Comparison of ENCODE assay signal across 12 cellular contexts in the genomic region with DNA sequence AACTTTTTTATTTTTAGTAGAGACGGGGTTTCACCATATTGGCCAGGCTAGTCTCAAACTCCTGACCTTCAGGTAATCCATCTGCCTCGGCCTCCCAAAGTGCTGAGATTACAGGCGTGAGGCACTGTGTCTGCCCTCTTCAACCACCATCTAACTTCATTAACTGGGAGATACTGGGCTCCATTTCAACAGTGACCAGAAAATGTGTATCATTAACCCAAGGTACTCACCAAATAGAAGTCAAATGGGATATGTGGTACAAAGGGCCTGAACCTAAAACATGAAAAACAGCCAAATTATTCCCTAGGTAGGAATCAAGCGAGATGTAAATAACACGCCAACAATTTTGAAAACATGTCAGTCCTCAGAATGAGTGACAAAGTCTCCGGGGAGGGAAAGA. TPM values are rescaled to one million over a fixed set of nuclear protein-coding genes. Genes with fewer than 3 reads are reported as not detected.
DNase-seq lines count a peak whose midpoint lies in the region; ATAC-seq and TF ChIP-seq lines count a peak whose summit lies in the region.
"Had no signal": no experiment of that assay in that cellular context is flagged by ENCODE, and none has a peak within 500 bp of the region (broad histone marks: within the 10 kb centered on the region; RNA-seq: fewer than 3 reads in every experiment).

No MANE protein-coding gene starts in this region.

- no peak overlapping the region for H3K27ac Mint-ChIP-seq in activated CD8-positive, alpha-beta T cell treated with anti-CD3 and anti-CD28 coated beads for 36 hours
- H3K27ac Mint-ChIP-seq: type B pancreatic cell had no signal

- CTCF ChIA-PET in activated CD8-positive, alpha-beta T cell treated with anti-CD3 and anti-CD28 coated beads for 36 hours (lab: Charles Lee), result interaction anchor here (0.8 to 1.7 kb wide), 3 partner anchors 8 to 159 kb away, joined by 3 to 5 read pairs (median 3); a partner anchor contains a TSS

- H3K4me2 ChIP-seq in skeletal muscle satellite cell (ENCODE audit: low read length), result peak overlapping the region; percentile 96

- intact Hi-C loops in right cardiac atrium (cut with DNase I), result loop anchor here in 2 of 4 donors (10.0 kb wide), 1 partner anchor 315 kb away; a partner anchor contains a TSS
- intact Hi-C loops in activated CD8-positive, alpha-beta T cell treated with anti-CD3 and anti-CD28 coated beads for 36 hours (cut with micrococcal nuclease), result loop anchor here (5.0 kb wide), 1 partner anchor 318 kb away; a partner anchor contains a TSS

- peaks cover 56% of the 10 kb centered on the region for H3K36me3 ChIP-seq in RWPE2 (ENCODE audit: low read depth)
- peaks cover 54% of the 10 kb centered on the region for H3K36me3 ChIP-seq in skeletal muscle satellite cell (ENCODE audit: insufficient read depth, low read length)

- H3K27me3 ChIP-seq in RWPE2 (ENCODE audit: insufficient read depth, poor library complexity, severe bottlenecking) (no peaks in the 10 kb centered on the region), right cardiac atrium (ENCODE audit: control insufficient read depth, insufficient read depth) (no peaks in the 10 kb centered on the region), skeletal muscle satellite cell (ENCODE audit: control insufficient read depth, insufficient read depth, low read length) (no peaks in the 10 kb centered on the region)

- POLR2A ChIA-PET in activated CD8-positive, alpha-beta T cell treated with anti-CD3 and anti-CD28 coated beads for 36 hours (lab: Charles Lee), result interaction anchor here (1.1 to 3.9 kb wide), 7 partner anchors 9 to 317 kb away, joined by 3 to 31 read pairs (median 5); a partner anchor contains a TSS

- peaks cover 26% of the 10 kb centered on the region for H3K4me1 Mint-ChIP-seq in activated CD8-positive, alpha-beta T cell treated with anti-CD3 and anti-CD28 coated beads for 36 hours (ENCODE audit: low read depth)

- WGBS in right cardiac atrium, result 75% methylated on average over 6 of the region's 6 CpGs

- H3K9me3 Mint-ChIP-seq in activated CD8-positive, alpha-beta T cell treated with anti-CD3 and anti-CD28 coated beads for 36 hours, result no peaks in the 10 kb centered on the region
- H3K9me3 Mint-ChIP-seq: type B pancreatic cell had no signal

- H3K27me3 Mint-ChIP-seq in activated CD8-positive, alpha-beta T cell treated with anti-CD3 and anti-CD28 coated beads for 36 hours, result no peaks in the 10 kb centered on the region
- H3K27me3 Mint-ChIP-seq: type B pancreatic cell had no signal

- no peak overlapping the region for H3K4me3 Mint-ChIP-seq in activated CD8-positive, alpha-beta T cell treated with anti-CD3 and anti-CD28 coated beads for 36 hours
- H3K4me3 Mint-ChIP-seq: type B pancreatic cell had no signal

- no peak for ATAC-seq in RWPE2 (ENCODE audit: low read depth)
- ATAC-seq in right cardiac atrium, result no peak
- no peak for ATAC-seq in activated CD8-positive, alpha-beta T cell treated with anti-CD3 and anti-CD28 coated beads for 36 hours

- no peaks in the 10 kb centered on the region for H3K9me3 ChIP-seq in RWPE2 (ENCODE audit: severe bottlenecking)
- no peaks in the 10 kb centered on the region for H3K9me3 ChIP-seq in right cardiac atrium (ENCODE audit: control insufficient read depth, low read length)
- H3K9me3 ChIP-seq in skeletal muscle satellite cell (replicated peaks; ENCODE audit: low read length), result no peaks in the 10 kb centered on the region

- H3K4me1 ChIP-seq in RWPE2 (ENCODE audit: insufficient read depth, poor library complexity, severe bottlenecking) (no peaks in the 10 kb centered on the region), right cardiac atrium (ENCODE audit: control insufficient read depth, insufficient read depth, low read length) (no peaks in the 10 kb centered on the region), skeletal muscle satellite cell (ENCODE audit: control insufficient read depth, insufficient read depth, low read length) (peaks cover 10% of the 10 kb centered on the region)

- H3K27ac ChIP-seq in RWPE2 (ENCODE audit: poor library complexity, severe bottlenecking) (peak overlapping the region; percentile 50), right cardiac atrium (ENCODE audit: low read length) (no peak overlapping the region)

- peak overlapping the region; percentile 98 for H3K4me3 ChIP-seq in GM08714 (ENCODE audit: low read length)
- H3K4me3 ChIP-seq in RWPE2 (ENCODE audit: severe bottlenecking), result peak overlapping the region; percentile 67
- peak overlapping the region; percentile 97 for H3K4me3 ChIP-seq in right cardiac atrium (ENCODE audit: low read length)
- peak overlapping the region; percentile 89 for H3K4me3 ChIP-seq in skeletal muscle satellite cell (ENCODE audit: low read length)

- H3K36me3 Mint-ChIP-seq in activated CD8-positive, alpha-beta T cell treated with anti-CD3 and anti-CD28 coated beads for 36 hours (ENCODE audit: low read depth), result peaks cover 53% of the 10 kb centered on the region

- no peak for TF ChIP-seq CTCF in RWPE2 (IDR thresholded peaks at IDR 0.05; ENCODE audit: poor library complexity, severe bottlenecking)
- TF ChIP-seq CTCF in activated CD8-positive, alpha-beta T cell treated with anti-CD3 and anti-CD28 coated beads for 36 hours (IDR thresholded peaks at IDR 0.05), result no peak

- H3K9ac ChIP-seq in skeletal muscle satellite cell (ENCODE audit: low read depth, low read length), result peak overlapping the region; percentile 96

- DNase-seq in RWPE2 (ENCODE audit: low spot score), result no peak
- no peak for DNase-seq in right cardiac atrium
- DNase-seq in activated CD4-positive, alpha-beta T cell treated with anti-CD3 and anti-CD28 coated beads for 1 hour, result no peak
- DNase-seq in NCI-H2227 (lab: John Stamatoyannopoulos, UW; ENCODE audit: unreplicated experiment), result no peak
- no peak for DNase-seq in stimulated activated CD4-positive, alpha-beta T cell treated with anti-CD3 and anti-CD28 coated beads, Interleukin-4, amount 100 ng/mL, for 24 hours
- DNase-seq in activated CD8-positive, alpha-beta T cell treated with anti-CD3 and anti-CD28 coated beads for 36 hours, result no peak
- DNase-seq: activated T-cell treated with anti-CD3 and anti-CD28 coated beads for 4 hours, OCI-M1, retina had no signal

RNA-seq across cellular contexts. Expression of a gene that starts 1.2 kb away (rescaled TPM):
- total RNA-seq in right cardiac atrium, result 10 to 100 TPM; 66.9 to 85.0 (median 70.2) TPM
- polyA plus RNA-seq in right cardiac atrium, result 45.6 TPM
- 144 and 175 TPM in 2 replicates for total RNA-seq in skeletal muscle satellite cell (2012; rRNA removed)
- 100 to 1,000 TPM; 328 to 333 TPM for total RNA-seq in activated CD8-positive, alpha-beta T cell treated with anti-CD3 and anti-CD28 coated beads for 36 hours

RNA-seq across cellular contexts. Expression of a gene that starts 8.9 kb away (rescaled TPM):
- 10 to 100 TPM; 21.2 to 31.2 (median 25.5) TPM for total RNA-seq in right cardiac atrium
- 26.0 TPM for polyA plus RNA-seq in right cardiac atrium
- total RNA-seq in skeletal muscle satellite cell (2012; rRNA removed), result 0.22 and 1.5 TPM in 2 replicates
- not detected for total RNA-seq in activated CD8-positive, alpha-beta T cell treated with anti-CD3 and anti-CD28 coated beads for 36 hours

RNA-seq across cellular contexts. Expression of a gene that starts 11.1 kb away (rescaled TPM):
- total RNA-seq in right cardiac atrium, result 10 to 100 TPM; 42.8 to 66.3 (median 53.7) TPM
- polyA plus RNA-seq in right cardiac atrium, result 75.4 TPM
- total RNA-seq in skeletal muscle satellite cell (2012; rRNA removed), result 50.2 and 59.2 TPM in 2 replicates
- 10 to 100 TPM; 25.7 to 27.3 TPM for total RNA-seq in activated CD8-positive, alpha-beta T cell treated with anti-CD3 and anti-CD28 coated beads for 36 hours

RNA-seq across cellular contexts. Expression of a gene that starts 35.7 kb away (rescaled TPM):
- 10 to 100 TPM; 56.1 to 75.3 (median 66.1) TPM for total RNA-seq in right cardiac atrium
- polyA plus RNA-seq in right cardiac atrium, result 65.0 TPM
- total RNA-seq in skeletal muscle satellite cell (2012; rRNA removed), result 30.7 and 33.4 TPM in 2 replicates
- total RNA-seq in activated CD8-positive, alpha-beta T cell treated with anti-CD3 and anti-CD28 coated beads for 36 hours, result 10 to 100 TPM; 76.8 to 83.2 TPM

RNA-seq across cellular contexts. Expression of a gene that starts 41.4 kb away (rescaled TPM):
- 1,000 to 10,000 TPM; 1,233 to 1,764 (median 1,522) TPM for total RNA-seq in right cardiac atrium
- polyA plus RNA-seq in right cardiac atrium, result 2,571 TPM
- not detected in 2 replicates for total RNA-seq in skeletal muscle satellite cell (2012; rRNA removed)
- total RNA-seq in activated CD8-positive, alpha-beta T cell treated with anti-CD3 and anti-CD28 coated beads for 36 hours, result not detected

Comparison
In these comparisons a context has a peak if more than half of its experiments do, and no peak if none do; other contexts are left out.
1. RNA of a gene that starts 8.9 kb away (total RNA-seq): 21.2 to 31.2 TPM in right cardiac atrium; not detected in activated CD8-positive, alpha-beta T cell treated with anti-CD3 and anti-CD28 coated beads for 36 hours; every median in the first group is over 10 times any median in the second.
2. Peak in every context shown above with its lines, with median percentiles within 50 percentile points of each other: H3K4me3 ChIP-seq.